8 cellular contexts compared by ENCODE assay signal in genomic region chr15:44735482-44736260, GRCh38. TPM values are rescaled to one million over a fixed set of nuclear protein-coding genes. Genes with fewer than 3 reads are reported as not detected.
DNase-seq lines count a peak whose midpoint lies in the region; ATAC-seq and TF ChIP-seq lines count a peak whose summit lies in the region.

No MANE protein-coding gene starts in this region.

- TF ChIP-seq CTCF in mucosa of descending colon (IDR thresholded peaks at IDR 0.05): no peak

- DNase-seq in EH (ENCODE audit: low read depth) (peak; percentile 24), mucosa of descending colon (peak in 1 of 3 donors; percentile 37), islet precursor cell (no peak), HPDE6-E6E7 (ENCODE audit: extremely low spot score) (no peak), cerebellar cortex (ENCODE audit: low spot score) (no peak), DMS 273 treated with DMSO at 0.1 percent for 48 hours (lab: John Stamatoyannopoulos, UW) (no peak)
- peak; percentile 81 for DNase-seq in activated naive CD4-positive, alpha-beta T cell treated with anti-CD3 and anti-CD28 coated beads for 36 hours

- peak overlapping the region; percentile 99 for H3K27ac Mint-ChIP-seq in activated naive CD4-positive, alpha-beta T cell treated with anti-CD3 and anti-CD28 coated beads for 36 hours

- no peaks in the 10 kb centered on the region for H3K9me3 ChIP-seq in mucosa of descending colon

- H3K4me3 ChIP-seq in mucosa of descending colon: no peak overlapping the region

- H3K36me3 ChIP-seq in mucosa of descending colon (ENCODE audit: low read depth): no peaks in the 10 kb centered on the region

- peaks cover 22% of the 10 kb centered on the region for H3K36me3 Mint-ChIP-seq in activated naive CD4-positive, alpha-beta T cell treated with anti-CD3 and anti-CD28 coated beads for 36 hours (ENCODE audit: low read depth)

- peak; percentile 39 for ATAC-seq in HG03378 (IDR thresholded peaks at IDR 0.05; ENCODE audit: unreplicated experiment)
- peak; percentile 61 for ATAC-seq in mucosa of descending colon

- intact Hi-C loops in activated naive CD4-positive, alpha-beta T cell treated with anti-CD3 and anti-CD28 coated beads for 36 hours (cut with micrococcal nuclease): loop anchor here (1.0 to 2.0 kb wide), 5 partner anchors 7 to 102 kb away; no protein-coding TSS in a partner anchor
- intact Hi-C loops in mucosa of descending colon (cut with DNase I, micrococcal nuclease): loop anchor here in 1 of 2 donors (10.0 kb wide), 1 partner anchor 71 kb away; the partner anchor contains the start of gene SPG11

- H3K4me1 ChIP-seq in mucosa of descending colon (ENCODE audit: low read depth): peaks cover 6% of the 10 kb centered on the region

- peak overlapping the region; percentile 76 for H3K4me3 Mint-ChIP-seq in activated naive CD4-positive, alpha-beta T cell treated with anti-CD3 and anti-CD28 coated beads for 36 hours

- CTCF ChIA-PET in activated naive CD4-positive, alpha-beta T cell treated with anti-CD3 and anti-CD28 coated beads for 36 hours (lab: Charles Lee): interaction anchor here (0.6 to 6.6 kb wide), 22 partner anchors 9 to 190 kb away, joined by 3 to 132 read pairs (median 7); partner anchors contain the start of genes B2M, PATL2 and SPG11

- peaks cover 2% of the 10 kb centered on the region for H3K9me3 Mint-ChIP-seq in activated naive CD4-positive, alpha-beta T cell treated with anti-CD3 and anti-CD28 coated beads for 36 hours

- H3K4me1 Mint-ChIP-seq in activated naive CD4-positive, alpha-beta T cell treated with anti-CD3 and anti-CD28 coated beads for 36 hours (ENCODE audit: low read depth): peaks cover 71% of the 10 kb centered on the region

- H3K27me3 Mint-ChIP-seq in activated naive CD4-positive, alpha-beta T cell treated with anti-CD3 and anti-CD28 coated beads for 36 hours (ENCODE audit: low read depth): no peaks in the 10 kb centered on the region

RNA-seq across cellular contexts. Expression of gene TRIM69, which starts 0.7 kb away (rescaled TPM):
- total RNA-seq in activated naive CD4-positive, alpha-beta T cell treated with anti-CD3 and anti-CD28 coated beads for 36 hours: 10 to 100 TPM; 40.3 to 42.5 TPM
- 10 to 100 TPM; 20.8 to 41.9 (median 21.5) TPM for total RNA-seq in mucosa of descending colon

RNA-seq across cellular contexts. Expression of gene B2M, which starts 24.4 kb away (rescaled TPM):
- 1,000 to 10,000 TPM; 5,387 to 5,703 TPM for total RNA-seq in activated naive CD4-positive, alpha-beta T cell treated with anti-CD3 and anti-CD28 coated beads for 36 hours
- 1,000 to 10,000 TPM; 3,073 to 7,652 (median 5,579) TPM for total RNA-seq in mucosa of descending colon

RNA-seq across cellular contexts. Expression of gene PATL2, which starts 24.5 kb away (rescaled TPM):
- total RNA-seq in activated naive CD4-positive, alpha-beta T cell treated with anti-CD3 and anti-CD28 coated beads for 36 hours: 1 to 10 TPM; 6.1 to 6.3 TPM
- total RNA-seq in mucosa of descending colon: 1 to 10 TPM; 3.9 to 6.4 (median 4.4) TPM

Comparison
In these comparisons a context has a peak if more than half of its experiments do, and no peak if none do; other contexts are left out.
1. DNase-seq: peak in EH (single experiment) and activated naive CD4-positive, alpha-beta T cell treated with anti-CD3 and anti-CD28 coated beads for 36 hours (single experiment); none in islet precursor cell (single experiment), HPDE6-E6E7 (single experiment), cerebellar cortex (single experiment) and DMS 273 treated with DMSO at 0.1 percent for 48 hours (single experiment).